In the genomic region with DNA sequence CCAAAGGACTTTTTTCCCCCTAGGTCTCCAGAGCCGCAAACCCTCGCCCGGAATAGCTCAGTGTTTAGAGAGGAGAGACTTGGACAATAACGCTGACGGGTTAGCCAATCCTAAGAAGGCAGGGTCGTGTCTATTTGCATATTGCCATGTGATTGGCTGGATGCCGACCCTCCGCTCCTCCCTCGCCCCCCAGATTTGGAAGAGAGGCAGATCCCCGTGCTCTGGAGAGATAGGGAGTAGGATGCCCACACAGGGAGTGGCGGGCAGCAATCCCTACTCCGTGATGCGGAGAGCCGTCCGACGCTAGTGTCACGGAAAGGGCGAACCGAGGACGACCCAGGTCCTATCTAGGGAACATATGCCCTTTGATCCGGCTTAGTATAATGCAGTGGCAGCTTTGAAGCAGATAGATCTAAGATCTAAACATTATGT, we compare ENCODE assay signal across 8 cellular contexts. TPM values are rescaled to one million over a fixed set of nuclear protein-coding genes. Genes with fewer than 3 reads are reported as not detected.
A peak's percentile ranks its signal among the peaks of the same experiment; 100 is the strongest.
DNase-seq lines count a peak whose midpoint lies in the region; ATAC-seq, FAIRE-seq and TF ChIP-seq lines count a peak whose summit lies in the region.

No MANE protein-coding gene starts in this region.

- no peak overlapping the region for H3K56ac ChIP-seq in mesendoderm (ENCODE audit: low read length)

- no peak overlapping the region for H2BK15ac ChIP-seq in mesendoderm (replicated peaks; ENCODE audit: low read depth)

- H3K79me2 ChIP-seq in mesendoderm (ENCODE audit: control insufficient read depth, insufficient read depth, low read length) = no peaks in the 10 kb centered on the region

- no peak overlapping the region for H3K23ac ChIP-seq in mesendoderm (ENCODE audit: low read length)

- H2AK5ac ChIP-seq in mesendoderm (ENCODE audit: low read length) = no peak overlapping the region

- ATAC-seq in GM21528 (IDR thresholded peaks at IDR 0.05; ENCODE audit: low FRiP score, unreplicated experiment) = no peak
- no peak for ATAC-seq in HG02852 (IDR thresholded peaks at IDR 0.05; ENCODE audit: unreplicated experiment)
- no peak for ATAC-seq in HG02588 (IDR thresholded peaks at IDR 0.05; ENCODE audit: unreplicated experiment)

- WGBS in mesendoderm (ENCODE audit: extremely low coverage, insufficient coverage, low lambda C conversion rate) = no CpG with 5 or more reads among the region's 21 CpGs

- H3K4me2 ChIP-seq in mesendoderm (ENCODE audit: low read length) = no peak overlapping the region

- H3K4me3 ChIP-seq in HAP-1 (no peak overlapping the region), bronchial epithelial cell (ENCODE audit: low read depth, low read length) (no peak overlapping the region), mesendoderm (ENCODE audit: low read length) (no peak overlapping the region)

- H3K27ac ChIP-seq in mesendoderm (ENCODE audit: low read depth, low read length) = no peak overlapping the region

- H4K8ac ChIP-seq in mesendoderm (ENCODE audit: low read depth, low read length) = no peak overlapping the region

- no peak for TF ChIP-seq CTCF in bronchial epithelial cell (IDR thresholded peaks at IDR 0.05; ENCODE audit: insufficient read depth, low read length, severe bottlenecking)

- in situ Hi-C loops in HAP-1 (cut with MboI; ENCODE audit: low sequenced_read_pairs) = no loop called here

- H3K36me3 ChIP-seq in HAP-1 (replicated peaks) (no peaks in the 10 kb centered on the region), bronchial epithelial cell (ENCODE audit: control insufficient read depth, insufficient read depth, low read length) (no peaks in the 10 kb centered on the region), mesendoderm (ENCODE audit: control insufficient read depth, insufficient read depth, low read length) (no peaks in the 10 kb centered on the region)

- DNase-seq in HAP-1 (ENCODE audit: low spot score in 2 of 2) (peak; percentile 93 to 95), NCI-H510A treated with DMSO at 0.1 percent for 48 hours (lab: John Stamatoyannopoulos, UW) (peak; percentile 85), bronchial epithelial cell (ENCODE audit: low read depth) (peak; percentile 36), mesendoderm (peak; percentile 94), H54 (ENCODE audit: insufficient read length, low spot score) (no peak)

- TF ChIP-seq POLR2A in H54 (IDR thresholded peaks at IDR 0.05; ENCODE audit: low read depth, low read length) = no peak

- H3K9me3 ChIP-seq in HAP-1 = no peaks in the 10 kb centered on the region

- no peak overlapping the region for H2BK5ac ChIP-seq in mesendoderm (ENCODE audit: low read length)

- H3K4me1 ChIP-seq in HAP-1 = peaks cover 7% of the 10 kb centered on the region
- H3K4me1 ChIP-seq in mesendoderm (ENCODE audit: control insufficient read depth, low read depth, low read length) = peaks cover 10% of the 10 kb centered on the region

- no peak overlapping the region for H3K18ac ChIP-seq in mesendoderm (ENCODE audit: low read length)

- H2BK120ac ChIP-seq in mesendoderm (ENCODE audit: low read depth, low read length) = no peak overlapping the region

- no peak overlapping the region for H4K5ac ChIP-seq in mesendoderm (ENCODE audit: low read length)

- H3K79me1 ChIP-seq in mesendoderm (ENCODE audit: low read length) = no peaks in the 10 kb centered on the region

- H3K27me3 ChIP-seq in HAP-1 (ENCODE audit: low read depth) (peaks cover 31% of the 10 kb centered on the region), bronchial epithelial cell (ENCODE audit: control insufficient read depth, insufficient read depth, low read length) (peaks cover 49% of the 10 kb centered on the region), mesendoderm (ENCODE audit: insufficient read depth, low read length, poor library complexity) (peaks cover 36% of the 10 kb centered on the region)

- H3K9ac ChIP-seq in mesendoderm (ENCODE audit: low read length) = no peak overlapping the region

- no peak for FAIRE-seq in bronchial epithelial cell (lab: Jason Lieb, UNC)
- FAIRE-seq in H54 (lab: Jason Lieb, UNC) = no peak

- no peak overlapping the region for H3K4ac ChIP-seq in mesendoderm (ENCODE audit: low read depth, low read length)

RNA-seq across cellular contexts. Expression of a gene that starts 1.4 kb away (rescaled TPM):
- not detected in 2 replicates for total RNA-seq in bronchial epithelial cell
- 0.03 TPM for polyA plus RNA-seq in mesendoderm (2013, experiment 1 of 2)
- polyA plus RNA-seq in mesendoderm (2013, experiment 2 of 2) = 0.03 TPM

RNA-seq across cellular contexts. Expression of a gene that starts 19.7 kb away (rescaled TPM):
- total RNA-seq in bronchial epithelial cell = 2.3 and 2.4 TPM in 2 replicates
- polyA plus RNA-seq in mesendoderm (2013, experiment 1 of 2) = not detected
- polyA plus RNA-seq in mesendoderm (2013, experiment 2 of 2) = not detected

RNA-seq across cellular contexts. Expression of a gene that starts 29.4 kb away (rescaled TPM):
- not detected in 2 replicates for total RNA-seq in bronchial epithelial cell
- polyA plus RNA-seq in mesendoderm (2013, experiment 1 of 2) = not detected
- polyA plus RNA-seq in mesendoderm (2013, experiment 2 of 2) = not detected
